15 cellular contexts compared by ENCODE assay signal in the genomic region with DNA sequence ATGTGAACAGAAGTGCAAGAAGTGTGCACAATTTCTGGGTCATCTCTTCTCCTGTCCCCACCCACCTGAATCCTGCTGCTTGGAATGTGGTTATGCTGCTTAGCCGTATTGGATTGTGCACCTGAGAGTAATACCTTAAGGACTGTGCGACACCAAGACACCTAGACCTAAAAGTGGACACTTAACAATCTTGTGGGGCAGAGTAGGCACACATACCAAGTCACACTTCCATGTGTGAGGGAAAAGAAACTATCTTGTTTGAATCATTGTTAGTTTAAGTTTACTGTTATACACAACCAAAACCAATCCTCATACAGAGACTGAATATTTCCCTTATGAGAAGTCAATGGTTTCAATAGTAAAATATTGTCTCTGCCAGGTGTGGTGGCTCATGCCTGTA.
A peak's percentile ranks its signal among the peaks of the same experiment; 100 is the strongest.
DNase-seq lines count a peak whose midpoint lies in the region; ATAC-seq and TF ChIP-seq lines count a peak whose summit lies in the region.
"Had no signal": no experiment of that assay in that cellular context is flagged by ENCODE, and none has a peak within 500 bp of the region (broad histone marks: within the 10 kb centered on the region; RNA-seq: fewer than 3 reads in every experiment).

No MANE protein-coding gene starts in this region.

- H2AFZ ChIP-seq in mammary epithelial cell (ENCODE audit: low read depth, low read length) = no peak overlapping the region

- H3K4me1 ChIP-seq in mammary epithelial cell (ENCODE audit: insufficient read depth, low read length) (peaks cover 25% of the 10 kb centered on the region), breast epithelium (peaks cover 0 to 13% of the 10 kb centered on the region in 2 donors)

- TF ChIP-seq CTCF in mammary epithelial cell (conservative IDR thresholded peaks at IDR 0.05 in 1 of 2, IDR thresholded peaks at IDR 0.05 in 1 of 2; ENCODE audit: extremely low read depth in 1 of 2, insufficient read depth in 1 of 2, low read depth in 1 of 2, low read length in 2 of 2) (no peak), breast epithelium (IDR thresholded peaks at IDR 0.05) (no peak), epithelial cell of esophagus (IDR thresholded peaks at IDR 0.05; ENCODE audit: insufficient read depth, low read depth, low read length, missing control alignments) (no peak)

- CTCF ChIA-PET in mammary epithelial cell (lab: Charles Lee; ENCODE audit: low non-redundant PET) = no interaction called here

- H4K20me1 ChIP-seq in mammary epithelial cell (ENCODE audit: insufficient read depth, low read length) = no peaks in the 10 kb centered on the region

- H3K79me2 ChIP-seq in mammary epithelial cell (ENCODE audit: insufficient read depth, low read length) = no peaks in the 10 kb centered on the region

- BruUV-seq in mammary epithelial cell (replicated peaks; lab: Mats Ljungman, UMichigan) = no TSS peak

- ATAC-seq in HG03354 (IDR thresholded peaks at IDR 0.05; ENCODE audit: poor library complexity, severe bottlenecking, unreplicated experiment) = peak; percentile 43
- no peak for ATAC-seq in HG02970 (IDR thresholded peaks at IDR 0.05; ENCODE audit: low FRiP score, unreplicated experiment)
- ATAC-seq: pancreas had no signal

- no peak overlapping the region for H3K4me2 ChIP-seq in mammary epithelial cell (ENCODE audit: insufficient read depth, low read depth, low read length)

- intact Hi-C loops in mammary epithelial cell (cut with micrococcal nuclease) = no loop called here
- intact Hi-C loops in breast epithelium (cut with DNase I; ENCODE audit: low total_unique reads) = no loop called here

- no peak overlapping the region for H3K9ac ChIP-seq in mammary epithelial cell (ENCODE audit: insufficient read depth, low read length)

- no peaks in the 10 kb centered on the region for H3K9me3 ChIP-seq in mammary epithelial cell (replicated peaks; ENCODE audit: insufficient read depth, low read length)
- H3K9me3 ChIP-seq in breast epithelium = no peaks in the 10 kb centered on the region
- H3K9me3 ChIP-seq: pancreas had no signal

- DNase-seq in mammary epithelial cell = peak; percentile 43
- DNase-seq in breast epithelium (ENCODE audit: low spot score in 2 of 2) = no peak
- DNase-seq in epithelial cell of esophagus (ENCODE audit: low read depth) = peak; percentile 74
- no peak for DNase-seq in NCI-H2029 treated with DMSO at 0.1 percent for 48 hours (lab: John Stamatoyannopoulos, UW)
- no peak for DNase-seq in NCI-H2196 (lab: John Stamatoyannopoulos, UW; ENCODE audit: unreplicated experiment)
- no peak for DNase-seq in activated effector memory CD4-positive, alpha-beta T cell treated with anti-CD3 and anti-CD28 coated beads, Interleukin-2, amount 50 U/mL, for 16 hours
- DNase-seq: DMS79 treated with DMSO at 0.1 percent for 48 hours; NCI-H1092 treated with DMSO at 0.1 percent for 48 hours; NCI-H774; pancreas; stimulated activated CD4-positive, alpha-beta T cell treated with anti-CD3 and anti-CD28 coated beads, Interleukin-2, amount 100 ng/mL, for 48 hours had no signal

- TF ChIP-seq POLR2A in breast epithelium (IDR thresholded peaks at IDR 0.05) = no peak

- no peaks in the 10 kb centered on the region for H3K36me3 ChIP-seq in mammary epithelial cell (ENCODE audit: insufficient read depth, low read length)
- H3K36me3 ChIP-seq in breast epithelium = no peaks in the 10 kb centered on the region
- H3K36me3 ChIP-seq: pancreas had no signal

- H3K4me3 ChIP-seq in mammary epithelial cell (replicated peaks in 1 of 3; ENCODE audit: insufficient read depth in 1 of 3, low read depth in 2 of 3, low read length in 3 of 3) (no peak overlapping the region), breast epithelium (no peak overlapping the region), epithelial cell of esophagus (ENCODE audit: low read length) (no peak overlapping the region)
- H3K4me3 ChIP-seq: lung, pancreas, SK-N-MC had no signal

- H3K27me3 ChIP-seq in mammary epithelial cell (ENCODE audit: insufficient read depth, low read length) (no peaks in the 10 kb centered on the region), breast epithelium (no peaks in the 10 kb centered on the region)
- H3K27me3 ChIP-seq: pancreas had no signal

- in situ Hi-C loops in mammary epithelial cell (cut with MboI; ENCODE audit: low sequenced_read_pairs in 2 of 2) = loop anchor here in 1 of 2 donors (25.0 kb wide), 1 partner anchor 463 kb away; no protein-coding TSS in a partner anchor

- WGBS in mammary epithelial cell (ENCODE audit: low coverage, missing lambda C conversion rate) = 19% methylated on average over 2 of the region's 2 CpGs

- no peak overlapping the region for H3K27ac ChIP-seq in mammary epithelial cell (ENCODE audit: insufficient read depth, low read depth, low read length)
- peak overlapping the region in 1 of 2 donors; percentile 29 for H3K27ac ChIP-seq in breast epithelium
- H3K27ac ChIP-seq: SK-N-MC had no signal

- dilution Hi-C loops in mammary epithelial cell (cut with HindIII; ENCODE audit: low sequenced_read_pairs) = no loop called here

Comparison
In these comparisons a context has a peak if more than half of its experiments do, and no peak if none do; other contexts are left out.
1. DNase-seq: peak in mammary epithelial cell (single experiment) and epithelial cell of esophagus (single experiment); none in breast epithelium (0 of 2), NCI-H2029 treated with DMSO at 0.1 percent for 48 hours (single experiment), NCI-H2196 (single experiment) and activated effector memory CD4-positive, alpha-beta T cell treated with anti-CD3 and anti-CD28 coated beads, Interleukin-2, amount 50 U/mL, for 16 hours (single experiment).